ENCODE assay signal across 19 cellular contexts in genomic region chr20:54429364-54429763, GRCh38. TPM values are rescaled to one million over a fixed set of nuclear protein-coding genes. Genes with fewer than 3 reads are reported as not detected.
"Had no signal": no experiment of that assay in that cellular context is flagged by ENCODE, and none has a peak within 500 bp of the region (broad histone marks: within the 10 kb centered on the region; RNA-seq: fewer than 3 reads in every experiment).

No MANE protein-coding gene starts in this region.

- H3K9me3 ChIP-seq: gastrocnemius medialis, prostate gland, thyroid gland, vagina had no signal

- H2AFZ ChIP-seq: parathyroid adenoma had no signal

- H3K27ac ChIP-seq: dorsolateral prefrontal cortex, gastrocnemius medialis, parathyroid adenoma, prostate gland, suprapubic skin, thyroid gland, vagina had no signal

- H3K4me1 ChIP-seq: parathyroid adenoma, prostate gland, suprapubic skin, thyroid gland, vagina had no signal

- H3K79me2 ChIP-seq: parathyroid adenoma had no signal

- DNase-seq: cortex of kidney; dorsolateral prefrontal cortex; effector CD8-positive, alpha-beta T cell; gastrocnemius medialis; immature natural killer cell; left cardiac atrium; left ventricle myocardium superior; mesendoderm; naive B cell; retina; stimulated activated CD4-positive, alpha-beta T cell treated with anti-CD3 and anti-CD28 coated beads, Interleukin-2, amount 100 ng/mL, for 24 hours; stimulated activated naive CD4-positive, alpha-beta T cell treated with Interleukin-2 at 50 U/mL for 16 hours; thyroid gland had no signal

- H3K27me3 ChIP-seq: gastrocnemius medialis, suprapubic skin, thyroid gland, vagina had no signal

- FAIRE-seq: keratinocyte had no signal

- ATAC-seq: gastrocnemius medialis, left cardiac atrium, left ventricle myocardium superior, sciatic nerve had no signal

- H3K9ac ChIP-seq: parathyroid adenoma had no signal

- H3K36me3 ChIP-seq: gastrocnemius medialis, prostate gland, suprapubic skin, thyroid gland, vagina had no signal

- H3K4me3 ChIP-seq: dorsolateral prefrontal cortex, gastrocnemius medialis, prostate gland, suprapubic skin, thyroid gland, vagina had no signal

RNA-seq across cellular contexts. Expression of gene DOK5, which starts 46.0 kb away (rescaled TPM):
- polyA plus RNA-seq: immature natural killer cell, keratinocyte had no signal
